ENCODE assay signal across 9 cellular contexts in genomic region chr22:30195245-30196140, GRCh38. TPM values are rescaled to one million over a fixed set of nuclear protein-coding genes. Genes with fewer than 3 reads are reported as not detected.
DNase-seq lines count a peak whose midpoint lies in the region; ATAC-seq and TF ChIP-seq lines count a peak whose summit lies in the region.
"Had no signal": no experiment of that assay in that cellular context is flagged by ENCODE, and none has a peak within 500 bp of the region (broad histone marks: within the 10 kb centered on the region; RNA-seq: fewer than 3 reads in every experiment).

No MANE protein-coding gene starts in this region.

- ATAC-seq in activated CD4-positive, alpha-beta T cell treated with anti-CD3 and anti-CD28 coated beads for 36 hours, result peak; percentile 27
- ATAC-seq in thoracic aorta (ENCODE audit: insufficient number of reproducible peaks, low FRiP score, low read depth), result peak; percentile 30

- H3K36me3 Mint-ChIP-seq in activated CD4-positive, alpha-beta T cell treated with anti-CD3 and anti-CD28 coated beads for 36 hours (ENCODE audit: low read depth), result no peaks in the 10 kb centered on the region
- peaks cover 24% of the 10 kb centered on the region for H3K36me3 Mint-ChIP-seq in activated CD4-positive, alpha-beta memory T cell treated with anti-CD3 and anti-CD28 coated beads, Interleukin-2, amount 10 ng/mL, durations not matched to agents 7 days and 5 days (ENCODE audit: low read depth)

- H3K36me3 ChIP-seq in hepatocyte (replicated peaks; ENCODE audit: insufficient read depth, low read depth), result no peaks in the 10 kb centered on the region
- no peaks in the 10 kb centered on the region for H3K36me3 ChIP-seq in thoracic aorta

- no peaks in the 10 kb centered on the region for H3K9me2 ChIP-seq in hepatocyte (replicated peaks; ENCODE audit: insufficient read depth)

- H3K4me1 ChIP-seq in hepatocyte (ENCODE audit: insufficient read depth), result peaks cover 27% of the 10 kb centered on the region
- H3K4me1 ChIP-seq in thoracic aorta (ENCODE audit: control insufficient read depth in 1 of 2, low read depth in 2 of 2), result peaks cover 10 to 20% of the 10 kb centered on the region in 2 donors

- peak overlapping the region; percentile 90 for H3K27ac Mint-ChIP-seq in activated CD4-positive, alpha-beta T cell treated with anti-CD3 and anti-CD28 coated beads for 36 hours
- peak overlapping the region; percentile 95 for H3K27ac Mint-ChIP-seq in activated CD4-positive, alpha-beta memory T cell treated with anti-CD3 and anti-CD28 coated beads, Interleukin-2, amount 10 ng/mL, durations not matched to agents 7 days and 5 days

- no peak overlapping the region for H2AFZ ChIP-seq in hepatocyte

- DNase-seq in activated CD4-positive, alpha-beta T cell treated with anti-CD3 and anti-CD28 coated beads for 36 hours, result peak; percentile 35
- DNase-seq in activated CD4-positive, alpha-beta T cell treated with anti-CD3 and anti-CD28 coated beads for 1 hour, result no peak
- DNase-seq in activated CD4-positive, alpha-beta memory T cell treated with anti-CD3 and anti-CD28 coated beads, Interleukin-2, amount 10 ng/mL, durations not matched to agents 7 days and 5 days, result no peak
- DNase-seq in hepatocyte (ENCODE audit: low spot score) (no peak), thoracic aorta (ENCODE audit: low spot score) (no peak), epidermal melanocyte (ENCODE audit: insufficient read length, low spot score) (no peak), NCI-H2227 (lab: John Stamatoyannopoulos, UW; ENCODE audit: unreplicated experiment) (no peak), NK-92 (lab: John Stamatoyannopoulos, UW; ENCODE audit: unreplicated experiment) (no peak)
- DNase-seq: anterior cingulate cortex had no signal

- no peaks in the 10 kb centered on the region for H3K79me2 ChIP-seq in hepatocyte

- POLR2A ChIA-PET in activated CD4-positive, alpha-beta T cell treated with anti-CD3 and anti-CD28 coated beads for 36 hours (lab: Charles Lee), result interaction anchor here (0.9 to 1.3 kb wide), 2 partner anchors 10 to 17 kb away, joined by 7 to 8 read pairs; no protein-coding TSS in a partner anchor
- POLR2A ChIA-PET in activated CD4-positive, alpha-beta memory T cell treated with anti-CD3 and anti-CD28 coated beads, Interleukin-2, amount 10 ng/mL, durations not matched to agents 7 days and 5 days (lab: Charles Lee), result interaction anchor here (0.6 to 5.7 kb wide), 17 partner anchors 10 to 240 kb away, joined by 3 to 34 read pairs (median 5); no protein-coding TSS in a partner anchor

- no peaks in the 10 kb centered on the region for H4K20me1 ChIP-seq in hepatocyte (ENCODE audit: insufficient read depth, poor library complexity, severe bottlenecking)

- H3K27me3 ChIP-seq in hepatocyte, result no peaks in the 10 kb centered on the region
- no peaks in the 10 kb centered on the region for H3K27me3 ChIP-seq in thoracic aorta (replicated peaks; ENCODE audit: insufficient read depth)

- TF ChIP-seq CTCF in hepatocyte (IDR thresholded peaks at IDR 0.05; ENCODE audit: poor library complexity), result no peak
- TF ChIP-seq CTCF in thoracic aorta (IDR thresholded peaks at IDR 0.05), result no peak

- H3K27ac ChIP-seq in hepatocyte (peak overlapping the region; percentile 90), thoracic aorta (peak overlapping the region; percentile 71 to 78)

- peak overlapping the region; percentile 49 for H3K4me2 ChIP-seq in hepatocyte

- H3K4me1 Mint-ChIP-seq in activated CD4-positive, alpha-beta T cell treated with anti-CD3 and anti-CD28 coated beads for 36 hours, result peaks cover 64% of the 10 kb centered on the region
- H3K4me1 Mint-ChIP-seq in activated CD4-positive, alpha-beta memory T cell treated with anti-CD3 and anti-CD28 coated beads, Interleukin-2, amount 10 ng/mL, durations not matched to agents 7 days and 5 days, result peaks cover 86% of the 10 kb centered on the region

- H3K9me3 Mint-ChIP-seq in activated CD4-positive, alpha-beta T cell treated with anti-CD3 and anti-CD28 coated beads for 36 hours (ENCODE audit: low read depth), result no peaks in the 10 kb centered on the region
- H3K9me3 Mint-ChIP-seq in activated CD4-positive, alpha-beta memory T cell treated with anti-CD3 and anti-CD28 coated beads, Interleukin-2, amount 10 ng/mL, durations not matched to agents 7 days and 5 days, result peaks cover 6% of the 10 kb centered on the region

- intact Hi-C loops in activated CD4-positive, alpha-beta T cell treated with anti-CD3 and anti-CD28 coated beads for 36 hours (cut with DNase I, micrococcal nuclease), result loop anchor here (2.0 to 5.0 kb wide), 4 partner anchors 13 to 42 kb away; no protein-coding TSS in a partner anchor

- CTCF ChIA-PET in activated CD4-positive, alpha-beta T cell treated with anti-CD3 and anti-CD28 coated beads for 36 hours (lab: Charles Lee), result interaction anchor here (0.8 to 1.6 kb wide), 6 partner anchors 9 to 192 kb away, joined by 3 to 8 read pairs (median 5); partner anchors contain the start of gene RNF215
- CTCF ChIA-PET in activated CD4-positive, alpha-beta memory T cell treated with anti-CD3 and anti-CD28 coated beads, Interleukin-2, amount 10 ng/mL, durations not matched to agents 7 days and 5 days (lab: Charles Lee), result interaction anchor here (0.6 to 1.0 kb wide), 3 partner anchors 17 to 713 kb away, joined by 3 to 4 read pairs (median 3); no protein-coding TSS in a partner anchor

- H3K4me3 Mint-ChIP-seq in activated CD4-positive, alpha-beta T cell treated with anti-CD3 and anti-CD28 coated beads for 36 hours, result peak overlapping the region; percentile 25
- peak overlapping the region; percentile 42 for H3K4me3 Mint-ChIP-seq in activated CD4-positive, alpha-beta memory T cell treated with anti-CD3 and anti-CD28 coated beads, Interleukin-2, amount 10 ng/mL, durations not matched to agents 7 days and 5 days

- peaks cover 2% of the 10 kb centered on the region for H3K27me3 Mint-ChIP-seq in activated CD4-positive, alpha-beta T cell treated with anti-CD3 and anti-CD28 coated beads for 36 hours
- no peaks in the 10 kb centered on the region for H3K27me3 Mint-ChIP-seq in activated CD4-positive, alpha-beta memory T cell treated with anti-CD3 and anti-CD28 coated beads, Interleukin-2, amount 10 ng/mL, durations not matched to agents 7 days and 5 days

- no peaks in the 10 kb centered on the region for H3K9me3 ChIP-seq in hepatocyte (ENCODE audit: low read depth)
- H3K9me3 ChIP-seq in thoracic aorta, result no peaks in the 10 kb centered on the region

- H3K4me3 ChIP-seq in hepatocyte (no peak overlapping the region), thoracic aorta (peak overlapping the region; percentile 30)

- 26% methylated on average over 5 of the region's 5 CpGs for WGBS in hepatocyte (ENCODE audit: low lambda C conversion rate, missing lambda C conversion rate)

RNA-seq across cellular contexts. Expression of gene LIF, which starts 51.1 kb away (rescaled TPM):
- 100 to 1,000 TPM in 1 of 2 experiments, 10 to 100 TPM in 1; 77.3 to 105 TPM for total RNA-seq in activated CD4-positive, alpha-beta T cell treated with anti-CD3 and anti-CD28 coated beads for 36 hours
- total RNA-seq in activated CD4-positive, alpha-beta memory T cell treated with anti-CD3 and anti-CD28 coated beads, Interleukin-2, amount 10 ng/mL, durations not matched to agents 7 days and 5 days, result 10 to 100 TPM; 94.6 to 94.8 TPM
- total RNA-seq in hepatocyte (13.4 and 21.1 TPM in 2 replicates), thoracic aorta (10 to 100 TPM in 1 of 2 donors, 1 to 10 TPM in 1; 1.4 to 11.3 TPM)
- 8.2 and 14.8 TPM in 2 replicates for polyA plus RNA-seq in hepatocyte
